ENCODE assay signal across 8 cellular contexts in genomic region chr5:10635257-10635860, GRCh38.
DNase-seq lines count a peak whose midpoint lies in the region; ATAC-seq and TF ChIP-seq lines count a peak whose summit lies in the region.

No MANE protein-coding gene starts in this region.

- no peak overlapping the region; the same call in 1 of the 2 replicates for H3K9ac ChIP-seq in HUES64 (ENCODE audit: low read depth, low read length)

- 34% methylated on average over 10 of the region's 10 CpGs for WGBS in HUES64

- TF ChIP-seq CTCF in left ventricle myocardium inferior (IDR thresholded peaks at IDR 0.05; ENCODE audit: borderline replicate concordance) = no peak

- no peak overlapping the region for H3K4me3 ChIP-seq in HUES64 (ENCODE audit: low read length)
- H3K4me3 ChIP-seq in left ventricle myocardium inferior = no peak overlapping the region

- no peaks in the 10 kb centered on the region for H3K36me3 ChIP-seq in HUES64 (ENCODE audit: insufficient read depth, low read length)
- peaks cover 4% of the 10 kb centered on the region for H3K36me3 ChIP-seq in left ventricle myocardium inferior

- DNase-seq in GDM1 (lab: John Stamatoyannopoulos, UW) = peak; percentile 49
- peak; percentile 25 to 61 (median 52) for DNase-seq in activated CD8-positive, alpha-beta memory T cell treated with anti-CD3 and anti-CD28 coated beads for 48 hours (ENCODE audit: low read depth in 2 of 3, low spot score in 2 of 3)
- peak; percentile 71 for DNase-seq in kidney glomerular epithelial cell (lab: John Stamatoyannopoulos, UW)
- no peak for DNase-seq in NCI-H345 (lab: John Stamatoyannopoulos, UW)
- no peak for DNase-seq in amygdala (lab: John Stamatoyannopoulos, UW)
- no peak for DNase-seq in left ventricle myocardium inferior

- H3K9me3 ChIP-seq in HUES64 (ENCODE audit: insufficient read depth, low read depth, low read length) = no peaks in the 10 kb centered on the region
- H3K9me3 ChIP-seq in left ventricle myocardium inferior (replicated peaks) = no peaks in the 10 kb centered on the region

- H3K4me1 ChIP-seq in HUES64 (ENCODE audit: insufficient read depth, low read length) (peaks cover 44% of the 10 kb centered on the region), left ventricle myocardium inferior (peaks cover 12% of the 10 kb centered on the region)

- intact Hi-C loops in left ventricle myocardium inferior (cut with micrococcal nuclease) = no loop called here

- ATAC-seq in GM21723 (IDR thresholded peaks at IDR 0.05; ENCODE audit: unreplicated experiment) = peak; percentile 60

- no peaks in the 10 kb centered on the region for H3K27me3 ChIP-seq in HUES64 (ENCODE audit: insufficient read depth, low read length)
- H3K27me3 ChIP-seq in left ventricle myocardium inferior (ENCODE audit: low read depth) = no peaks in the 10 kb centered on the region

- H3K27ac ChIP-seq in HUES64 (ENCODE audit: low read depth, low read length) (peak overlapping the region; percentile 34; the same call in 1 of the 2 replicates), left ventricle myocardium inferior (replicated peaks) (no peak overlapping the region)

Comparison
In these comparisons a context has a peak if more than half of its experiments do, and no peak if none do; other contexts are left out.
1. DNase-seq: peak in GDM1 (single experiment), activated CD8-positive, alpha-beta memory T cell treated with anti-CD3 and anti-CD28 coated beads for 48 hours (3 of 3) and kidney glomerular epithelial cell (single experiment); none in NCI-H345 (single experiment), amygdala (0 of 56) and left ventricle myocardium inferior (single experiment).